ENCODE assay signal across 26 cellular contexts in the genomic region with DNA sequence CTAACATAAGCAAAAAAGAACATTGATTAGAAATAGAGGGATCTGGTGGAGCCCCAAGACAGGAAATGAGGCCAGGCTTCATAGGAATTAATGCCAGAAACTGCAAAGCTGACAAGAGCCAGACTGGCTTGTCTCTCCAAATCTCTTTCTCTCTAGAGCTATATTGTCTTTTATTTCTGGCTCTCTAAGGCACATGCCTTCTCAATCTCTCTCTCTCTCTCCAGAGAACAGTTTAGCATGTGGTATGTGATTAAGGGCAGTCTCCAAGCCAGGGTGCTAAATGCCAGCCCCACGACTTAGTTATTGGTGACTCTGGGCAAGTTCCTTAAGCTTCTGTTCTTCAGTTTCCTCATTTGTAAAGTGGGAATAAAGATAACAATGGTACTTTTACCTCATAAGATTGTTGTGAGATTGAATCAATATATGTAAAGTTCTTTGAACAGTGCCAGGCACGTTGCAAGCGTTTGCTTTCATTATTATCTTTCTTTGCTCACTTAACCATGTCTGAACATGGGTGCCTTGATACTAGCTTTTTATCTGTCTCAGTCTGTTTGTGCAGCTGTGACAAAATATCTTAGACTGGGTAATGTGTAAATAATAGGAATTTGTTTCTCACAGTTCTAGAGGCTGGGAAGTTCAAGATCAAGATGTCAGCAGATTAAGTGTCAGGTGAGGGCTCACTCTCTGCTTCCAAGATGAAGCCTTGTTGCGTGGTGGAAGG.
A peak's percentile ranks its signal among the peaks of the same experiment; 100 is the strongest.
DNase-seq lines count a peak whose midpoint lies in the region; ATAC-seq and TF ChIP-seq lines count a peak whose summit lies in the region.
"Had no signal": no experiment of that assay in that cellular context is flagged by ENCODE, and none has a peak within 500 bp of the region (broad histone marks: within the 10 kb centered on the region; RNA-seq: fewer than 3 reads in every experiment).

No MANE protein-coding gene starts in this region.

- no peak overlapping the region for H2AK5ac ChIP-seq in mesenchymal stem cell (ENCODE audit: low read length, severe bottlenecking)

- no peak overlapping the region for H3K4me3 ChIP-seq in fibroblast of the aortic adventitia (ENCODE audit: low read depth, low read length)
- no peak overlapping the region for H3K4me3 ChIP-seq in mesenchymal stem cell (ENCODE audit: insufficient read depth in 1 of 2, low read depth in 1 of 2, low read length in 2 of 2)
- no peak overlapping the region for H3K4me3 ChIP-seq in smooth muscle cell
- H3K4me3 ChIP-seq: skin epidermis, testis, vagina had no signal

- no peak overlapping the region for H4K91ac ChIP-seq in mesenchymal stem cell (ENCODE audit: low read length)

- no peaks in the 10 kb centered on the region for H3K36me3 Mint-ChIP-seq in activated T-cell treated with anti-CD3 and anti-CD28 coated beads, Interleukin-2, amount 50 U/mL, for 24 hours (ENCODE audit: low read depth)
- H3K36me3 Mint-ChIP-seq: activated naive CD8-positive, alpha-beta T cell treated with anti-CD3 and anti-CD28 coated beads for 36 hours; CD8-positive, alpha-beta memory T cell; natural killer cell treated with Interleukin-12 subunit alpha and Interleukin-12 subunit beta and Interleukin-15 and Interleukin-18, amount 100 ng/mL, for 72 hours; stimulated activated naive B cell treated with anti-CD40 and anti-IgM and Interleukin-4, amounts not matched to agents 10 μg/mL and 1 μg/mL and 100 μg/mL, for 72 hours had no signal

- peaks cover 10% of the 10 kb centered on the region for H3K27me3 Mint-ChIP-seq in activated T-cell treated with anti-CD3 and anti-CD28 coated beads, Interleukin-2, amount 50 U/mL, for 24 hours

- H3K9me3 ChIP-seq in mesenchymal stem cell (ENCODE audit: control insufficient read depth, low read length) (no peaks in the 10 kb centered on the region), smooth muscle cell (replicated peaks; ENCODE audit: low read depth) (no peaks in the 10 kb centered on the region)
- H3K9me3 ChIP-seq: testis, vagina had no signal

- H2BK12ac ChIP-seq in mesenchymal stem cell (ENCODE audit: low read length in 2 of 2) = no peak overlapping the region

- H3K18ac ChIP-seq in mesenchymal stem cell (ENCODE audit: low read depth in 1 of 2, low read length in 2 of 2) = no peak overlapping the region

- no peak overlapping the region for H3K4me3 Mint-ChIP-seq in activated T-cell treated with anti-CD3 and anti-CD28 coated beads, Interleukin-2, amount 50 U/mL, for 24 hours
- H3K4me3 Mint-ChIP-seq: activated CD4-positive, alpha-beta T cell treated with anti-CD3 and anti-CD28 coated beads, Interleukin-2, amount 10 ng/mL, durations not matched to agents 24 days and 14 days; activated naive CD8-positive, alpha-beta T cell treated with anti-CD3 and anti-CD28 coated beads for 36 hours; activated T-helper 17 cell treated with anti-CD3 and anti-CD28 coated beads, Interleukin-2, amount 50 U/mL, for 72 hours; CD8-positive, alpha-beta memory T cell; natural killer cell treated with Interleukin-12 subunit alpha and Interleukin-12 subunit beta and Interleukin-15 and Interleukin-18, amount 100 ng/mL, for 72 hours; stimulated activated naive B cell treated with anti-CD40 and anti-IgM and Interleukin-4, amounts not matched to agents 10 μg/mL and 1 μg/mL and 100 μg/mL, for 72 hours; T-helper 1 cell treated with Interleukin-12 subunit alpha and Interleukin-12 subunit beta and Interleukin-4 antibody, amounts not matched to agents 30 μg/mL and 1 μg/mL, for 36 hours had no signal

- H3K4me1 ChIP-seq in mesenchymal stem cell (ENCODE audit: control insufficient read depth, insufficient read depth, low read depth, low read length) = peaks cover 14% of the 10 kb centered on the region
- H3K4me1 ChIP-seq in smooth muscle cell (ENCODE audit: low read depth) = peaks cover 20% of the 10 kb centered on the region

- no peaks in the 10 kb centered on the region for H4K20me1 ChIP-seq in smooth muscle cell (ENCODE audit: low read depth)

- no peak overlapping the region for H2BK5ac ChIP-seq in mesenchymal stem cell (ENCODE audit: low read depth, low read length, poor library complexity, severe bottlenecking)

- H3K27ac Mint-ChIP-seq in activated T-cell treated with anti-CD3 and anti-CD28 coated beads, Interleukin-2, amount 50 U/mL, for 24 hours = no peak overlapping the region
- H3K27ac Mint-ChIP-seq: activated CD4-positive, alpha-beta T cell treated with anti-CD3 and anti-CD28 coated beads, Interleukin-2, amount 10 ng/mL, durations not matched to agents 24 days and 14 days; activated naive CD8-positive, alpha-beta T cell treated with anti-CD3 and anti-CD28 coated beads for 36 hours; activated T-helper 17 cell treated with anti-CD3 and anti-CD28 coated beads, Interleukin-2, amount 50 U/mL, for 72 hours; CD8-positive, alpha-beta memory T cell; natural killer cell treated with Interleukin-12 subunit alpha and Interleukin-12 subunit beta and Interleukin-15 and Interleukin-18, amount 100 ng/mL, for 72 hours; progenitor cell of endocrine pancreas; stimulated activated naive B cell treated with anti-CD40 and anti-IgM and Interleukin-4, amounts not matched to agents 10 μg/mL and 1 μg/mL and 100 μg/mL, for 72 hours; T-helper 1 cell treated with Interleukin-12 subunit alpha and Interleukin-12 subunit beta and Interleukin-4 antibody, amounts not matched to agents 30 μg/mL and 1 μg/mL, for 36 hours had no signal

- H3K23ac ChIP-seq in mesenchymal stem cell (ENCODE audit: low read length in 2 of 2) = no peak overlapping the region

- H3K27ac ChIP-seq in mesenchymal stem cell (ENCODE audit: low read length, poor library complexity, severe bottlenecking) (no peak overlapping the region), smooth muscle cell (ENCODE audit: low read depth) (peak overlapping the region; percentile 90)
- H3K27ac ChIP-seq: vagina had no signal

- H3K4me1 Mint-ChIP-seq in activated T-cell treated with anti-CD3 and anti-CD28 coated beads, Interleukin-2, amount 50 U/mL, for 24 hours (ENCODE audit: low read depth) = peaks cover 35% of the 10 kb centered on the region

- H3K79me2 ChIP-seq in smooth muscle cell (ENCODE audit: low read depth) = no peaks in the 10 kb centered on the region

- no peaks in the 10 kb centered on the region for H3K79me1 ChIP-seq in mesenchymal stem cell (replicated peaks; ENCODE audit: low read length, poor library complexity, severe bottlenecking)

- H2BK120ac ChIP-seq in mesenchymal stem cell (ENCODE audit: low read depth, low read length) = no peak overlapping the region

- H2AFZ ChIP-seq in mesenchymal stem cell (ENCODE audit: low read depth, low read length) = no peak overlapping the region
- no peak overlapping the region for H2AFZ ChIP-seq in smooth muscle cell (ENCODE audit: low read depth)

- H3F3A ChIP-seq in smooth muscle cell (ENCODE audit: low read depth) = peaks cover 23% of the 10 kb centered on the region

- no peak overlapping the region for H3K4ac ChIP-seq in mesenchymal stem cell (ENCODE audit: low read depth in 1 of 2, low read length in 2 of 2)

- no peaks in the 10 kb centered on the region for H3K36me3 ChIP-seq in mesenchymal stem cell (ENCODE audit: control insufficient read depth in 1 of 2, insufficient read depth in 2 of 2, low read depth in 1 of 2, low read length in 2 of 2)
- H3K36me3 ChIP-seq in smooth muscle cell (ENCODE audit: low read depth) = no peaks in the 10 kb centered on the region
- H3K36me3 ChIP-seq: vagina had no signal

- DNase-seq in SK-N-DZ (ENCODE audit: low spot score) = peak; percentile 46
- DNase-seq in fibroblast of the aortic adventitia (ENCODE audit: low read depth) = peak; percentile 35
- DNase-seq in mesenchymal stem cell = peak; percentile 43
- no peak for DNase-seq in smooth muscle cell (lab: John Stamatoyannopoulos, UW; ENCODE audit: unreplicated experiment)
- no peak for DNase-seq in activated T-cell treated with anti-CD3 and anti-CD28 coated beads, Interleukin-2, amount 50 U/mL, for 24 hours
- DNase-seq in activated CD4-positive, alpha-beta T cell treated with anti-CD3 and anti-CD28 coated beads, Interleukin-2, amount 50 U/mL, for 4 hours = no peak
- DNase-seq: activated CD4-positive, alpha-beta T cell treated with anti-CD3 and anti-CD28 coated beads, Interleukin-2, amount 10 ng/mL, durations not matched to agents 24 days and 14 days; activated naive CD8-positive, alpha-beta T cell treated with anti-CD3 and anti-CD28 coated beads for 36 hours; CD8-positive, alpha-beta memory T cell; DMS79; effector CD4-positive, alpha-beta T cell; Kasumi-1; midbrain; NCI-H187 treated with DMSO at 0.1 percent for 48 hours; NCI-H226; NCI-H774; SHP77 treated with DMSO at 0.1 percent for 48 hours; stimulated activated naive B cell treated with anti-CD40 and anti-IgM and Interleukin-4, amounts not matched to agents 10 μg/mL and 1 μg/mL and 100 μg/mL, for 72 hours; testis had no signal

- no peak overlapping the region for H3K14ac ChIP-seq in mesenchymal stem cell (ENCODE audit: low read length in 2 of 2)

- H4K8ac ChIP-seq in mesenchymal stem cell (ENCODE audit: low read length) = no peak overlapping the region

- no peak overlapping the region for H2BK15ac ChIP-seq in mesenchymal stem cell (ENCODE audit: low read depth, poor library complexity, severe bottlenecking)

- TF ChIP-seq CTCF in fibroblast of the aortic adventitia (IDR thresholded peaks at IDR 0.05; ENCODE audit: insufficient read depth, low read length) = no peak
- no peak for TF ChIP-seq CTCF in smooth muscle cell (IDR thresholded peaks at IDR 0.05; ENCODE audit: borderline replicate concordance, insufficient read depth, poor library complexity, severe bottlenecking)

- 71% methylated on average over 3 of the region's 4 CpGs for WGBS in mesenchymal stem cell
- 32% methylated on average over 4 of the region's 4 CpGs for WGBS in smooth muscle cell (ENCODE audit: low lambda C conversion rate)

- H3K9me3 Mint-ChIP-seq in activated T-cell treated with anti-CD3 and anti-CD28 coated beads, Interleukin-2, amount 50 U/mL, for 24 hours = no peaks in the 10 kb centered on the region
- H3K9me3 Mint-ChIP-seq: activated CD4-positive, alpha-beta T cell treated with anti-CD3 and anti-CD28 coated beads, Interleukin-2, amount 10 ng/mL, durations not matched to agents 24 days and 14 days; activated naive CD8-positive, alpha-beta T cell treated with anti-CD3 and anti-CD28 coated beads for 36 hours; activated T-helper 17 cell treated with anti-CD3 and anti-CD28 coated beads, Interleukin-2, amount 50 U/mL, for 72 hours; CD8-positive, alpha-beta memory T cell; natural killer cell treated with Interleukin-12 subunit alpha and Interleukin-12 subunit beta and Interleukin-15 and Interleukin-18, amount 100 ng/mL, for 72 hours; stimulated activated naive B cell treated with anti-CD40 and anti-IgM and Interleukin-4, amounts not matched to agents 10 μg/mL and 1 μg/mL and 100 μg/mL, for 72 hours; T-helper 1 cell treated with Interleukin-12 subunit alpha and Interleukin-12 subunit beta and Interleukin-4 antibody, amounts not matched to agents 30 μg/mL and 1 μg/mL, for 36 hours had no signal

- H3K9ac ChIP-seq in mesenchymal stem cell (ENCODE audit: low read length) = no peak overlapping the region
- H3K9ac ChIP-seq in smooth muscle cell (ENCODE audit: low read depth) = no peak overlapping the region

- H3K4me2 ChIP-seq in mesenchymal stem cell (ENCODE audit: low read length, poor library complexity, severe bottlenecking) (no peak overlapping the region), smooth muscle cell (peak overlapping the region; percentile 22)

- ATAC-seq in HG02870 (IDR thresholded peaks at IDR 0.05; ENCODE audit: unreplicated experiment) = no peak
- ATAC-seq: activated T-helper 17 cell treated with anti-CD3 and anti-CD28 coated beads, Interleukin-2, amount 50 U/mL, for 72 hours; natural killer cell treated with Interleukin-12 subunit alpha and Interleukin-12 subunit beta and Interleukin-15 and Interleukin-18, amount 100 ng/mL, for 72 hours; stimulated activated naive B cell treated with anti-CD40 and anti-IgM and Interleukin-4, amounts not matched to agents 10 μg/mL and 1 μg/mL and 100 μg/mL, for 72 hours had no signal

- H3K27me3 ChIP-seq in mesenchymal stem cell (ENCODE audit: control insufficient read depth in 1 of 2, insufficient read depth in 1 of 2, low read length in 2 of 2) = peaks cover 0 to 26% of the 10 kb centered on the region in 2 experiments
- no peaks in the 10 kb centered on the region for H3K27me3 ChIP-seq in smooth muscle cell (ENCODE audit: low read depth)
- H3K27me3 ChIP-seq: testis, vagina had no signal

Comparison
In these comparisons a context has a peak if more than half of its experiments do, and no peak if none do; other contexts are left out.
1. DNase-seq: peak in SK-N-DZ (single experiment), fibroblast of the aortic adventitia (single experiment) and mesenchymal stem cell (single experiment); none in smooth muscle cell (single experiment), activated T-cell treated with anti-CD3 and anti-CD28 coated beads, Interleukin-2, amount 50 U/mL, for 24 hours (single experiment) and activated CD4-positive, alpha-beta T cell treated with anti-CD3 and anti-CD28 coated beads, Interleukin-2, amount 50 U/mL, for 4 hours (0 of 2).